ENCODE assay signal across 19 cellular contexts in genomic region chr20:44723391-44723790, GRCh38. TPM values are rescaled to one million over a fixed set of nuclear protein-coding genes. Genes with fewer than 3 reads are reported as not detected.
"Had no signal": no experiment of that assay in that cellular context is flagged by ENCODE, and none has a peak within 500 bp of the region (broad histone marks: within the 10 kb centered on the region; RNA-seq: fewer than 3 reads in every experiment).

No MANE protein-coding gene starts in this region.

- H3K4me1 Mint-ChIP-seq: activated T-helper 17 cell treated with anti-CD3 and anti-CD28 coated beads, Interleukin-2, amount 50 U/mL, for 72 hours had no signal

- H3K27me3 ChIP-seq: adrenal gland had no signal

- FAIRE-seq: TTC549 had no signal

- H3K4me3 ChIP-seq: adrenal gland, coronary artery, psoas muscle had no signal

- H3K36me3 Mint-ChIP-seq: natural killer cell had no signal

- H3K9me3 ChIP-seq: adrenal gland, psoas muscle had no signal

- H3K4me3 Mint-ChIP-seq: activated T-helper 17 cell treated with anti-CD3 and anti-CD28 coated beads, Interleukin-2, amount 50 U/mL, for 72 hours; effector memory CD8-positive, alpha-beta T cell; natural killer cell had no signal

- ATAC-seq: activated T-helper 17 cell treated with anti-CD3 and anti-CD28 coated beads, Interleukin-2, amount 50 U/mL, for 72 hours; effector memory CD8-positive, alpha-beta T cell; left colon; psoas muscle; sciatic nerve had no signal

- H3K36me3 ChIP-seq: adrenal gland had no signal

- H3K27me3 Mint-ChIP-seq: activated T-helper 17 cell treated with anti-CD3 and anti-CD28 coated beads, Interleukin-2, amount 50 U/mL, for 72 hours had no signal

- H3K9me3 Mint-ChIP-seq: activated T-helper 17 cell treated with anti-CD3 and anti-CD28 coated beads, Interleukin-2, amount 50 U/mL, for 72 hours; effector memory CD8-positive, alpha-beta T cell; natural killer cell had no signal

- H3K27ac ChIP-seq: adrenal gland, psoas muscle had no signal

- DNase-seq: activated CD4-positive, alpha-beta T cell treated with anti-CD3 and anti-CD28 coated beads, Interleukin-2, amount 50 U/mL, for 1 hour; activated naive CD4-positive, alpha-beta T cell treated with anti-CD3 and anti-CD28 coated beads, Interleukin-2, amount 50 U/mL, for 16 hours; activated T-cell treated with anti-CD3 and anti-CD28 coated beads for 4 hours; adrenal gland; caudate nucleus; effector memory CD8-positive, alpha-beta T cell; hypothalamus; left colon; natural killer cell; stimulated activated CD4-positive, alpha-beta T cell treated with anti-CD3 and anti-CD28 coated beads, Interleukin-2, amount 100 ng/mL, for 24 hours; stimulated activated naive CD4-positive, alpha-beta T cell; T-helper 2 cell had no signal

- H3K27ac Mint-ChIP-seq: activated T-helper 17 cell treated with anti-CD3 and anti-CD28 coated beads, Interleukin-2, amount 50 U/mL, for 72 hours; effector memory CD8-positive, alpha-beta T cell; natural killer cell had no signal

RNA-seq across cellular contexts. Expression of gene CCN5, which starts 8.2 kb away (rescaled TPM):
- total RNA-seq: activated CD8-positive, alpha-beta memory T cell treated with anti-CD3 and anti-CD28 coated beads for 36 hours; activated T-helper 17 cell treated with anti-CD3 and anti-CD28 coated beads, Interleukin-2, amount 50 U/mL, for 72 hours; epithelial cell of proximal tubule; natural killer cell had no signal

RNA-seq across cellular contexts. Expression of gene KCNK15, which starts 22.3 kb away (rescaled TPM):
- total RNA-seq: epithelial cell of proximal tubule, natural killer cell had no signal
